ENCODE assay signal across 6 cellular contexts in genomic region chr12:55818140-55818728, GRCh38. TPM values are rescaled to one million over a fixed set of nuclear protein-coding genes. Genes with fewer than 3 reads are reported as not detected.
DNase-seq lines count a peak whose midpoint lies in the region; ATAC-seq lines count a peak whose summit lies in the region.

No MANE protein-coding gene starts in this region.

- POLR2A ChIA-PET in naive thymus-derived CD4-positive, alpha-beta T cell (lab: Charles Lee), result interaction anchor here (0.6 to 10.9 kb wide), 31 partner anchors 9 to 907 kb away, joined by 3 to 243 read pairs (median 5); partner anchors contain the start of genes BLOC1S1, DGKA, DNAJC14 and NACA

- H3K27me3 ChIP-seq in naive thymus-derived CD4-positive, alpha-beta T cell (ENCODE audit: control insufficient read depth in 2 of 2, insufficient read depth in 2 of 2, low read length in 2 of 2), result no peaks in the 10 kb centered on the region

- peaks cover 0 to 34% (median 20%) of the 10 kb centered on the region in 5 donors for H3K36me3 Mint-ChIP-seq in naive thymus-derived CD4-positive, alpha-beta T cell

- H3K9me3 ChIP-seq in naive thymus-derived CD4-positive, alpha-beta T cell (ENCODE audit: control insufficient read depth in 2 of 3, low read length in 3 of 3), result no peaks in the 10 kb centered on the region

- H3K4me3 Mint-ChIP-seq in naive thymus-derived CD4-positive, alpha-beta T cell, result no peak overlapping the region

- peak; percentile 34 for ATAC-seq in GM18502 (IDR thresholded peaks at IDR 0.05; ENCODE audit: poor library complexity, unreplicated experiment)
- ATAC-seq in HG03039 (IDR thresholded peaks at IDR 0.05; ENCODE audit: unreplicated experiment), result peak; percentile 18
- ATAC-seq in naive thymus-derived CD4-positive, alpha-beta T cell, result peak; percentile 59

- no peaks in the 10 kb centered on the region for H3K27me3 Mint-ChIP-seq in naive thymus-derived CD4-positive, alpha-beta T cell

- no peak overlapping the region for H3K27ac Mint-ChIP-seq in naive thymus-derived CD4-positive, alpha-beta T cell

- peaks cover 25 to 43% (median 34%) of the 10 kb centered on the region in 7 donors for H3K4me1 Mint-ChIP-seq in naive thymus-derived CD4-positive, alpha-beta T cell

- H3K36me3 ChIP-seq in naive thymus-derived CD4-positive, alpha-beta T cell (ENCODE audit: control insufficient read depth in 2 of 3, insufficient read depth in 3 of 3, low read length in 3 of 3), result peaks cover 7 to 46% (median 29%) of the 10 kb centered on the region in 3 experiments

- H3K4me1 ChIP-seq in naive thymus-derived CD4-positive, alpha-beta T cell (ENCODE audit: control insufficient read depth in 2 of 2, insufficient read depth in 2 of 2, low read length in 2 of 2), result peaks cover 22 to 40% of the 10 kb centered on the region in 2 donors

- peak overlapping the region; percentile 74 for H3K4me3 ChIP-seq in naive thymus-derived CD4-positive, alpha-beta T cell (ENCODE audit: low read length)

- CTCF ChIA-PET in naive thymus-derived CD4-positive, alpha-beta T cell (lab: Charles Lee), result interaction anchor here (0.6 to 6.0 kb wide), 11 partner anchors 9 to 156 kb away, joined by 4 to 43 read pairs (median 7); partner anchors contain the start of gene DNAJC14

- H3K27ac ChIP-seq in angular gyrus (ENCODE audit: low read depth, low read length), result peak overlapping the region; percentile 47
- H3K27ac ChIP-seq in naive thymus-derived CD4-positive, alpha-beta T cell (ENCODE audit: low read depth, low read length), result peak overlapping the region; percentile 73

- DNase-seq in naive thymus-derived CD4-positive, alpha-beta T cell, result no peak
- DNase-seq in NCI-H1048 (lab: John Stamatoyannopoulos, UW) (no peak), GDM1 (lab: John Stamatoyannopoulos, UW) (no peak)

- intact Hi-C loops in naive thymus-derived CD4-positive, alpha-beta T cell (cut with micrococcal nuclease), result loop anchor here (1.0 to 5.0 kb wide), 4 partner anchors 80 to 1269 kb away; partner anchors contain the start of genes NAB2 (in 1 of the 2) and RPS26 (in 1 of the 2)

- H3K9me3 Mint-ChIP-seq in naive thymus-derived CD4-positive, alpha-beta T cell, result peaks cover 0 to 2% (median 0%) of the 10 kb centered on the region in 11 donors

RNA-seq across cellular contexts. Expression of gene ORMDL2, which starts 0.4 kb away (rescaled TPM):
- total RNA-seq in naive thymus-derived CD4-positive, alpha-beta T cell, result 10 to 100 TPM; 12.3 to 67.3 (median 40.5) TPM
- polyA plus RNA-seq in naive thymus-derived CD4-positive, alpha-beta T cell, result 100 to 1,000 TPM in 1 of 2 donors, 10 to 100 TPM in 1; 96.0 to 107 TPM

RNA-seq across cellular contexts. Expression of gene SARNP, which starts 0.7 kb away (rescaled TPM):
- total RNA-seq in naive thymus-derived CD4-positive, alpha-beta T cell, result 10 to 100 TPM; 28.0 to 73.0 (median 41.7) TPM
- 100 to 1,000 TPM in 1 of 2 donors, 10 to 100 TPM in 1; 89.7 to 115 TPM for polyA plus RNA-seq in naive thymus-derived CD4-positive, alpha-beta T cell

RNA-seq across cellular contexts. Expression of gene DNAJC14, which starts 11.2 kb away (rescaled TPM):
- 10 to 100 TPM; 20.3 to 36.1 (median 35.9) TPM for total RNA-seq in naive thymus-derived CD4-positive, alpha-beta T cell
- 10 to 100 TPM; 31.9 to 50.4 TPM for polyA plus RNA-seq in naive thymus-derived CD4-positive, alpha-beta T cell

RNA-seq across cellular contexts. Expression of gene MMP19, which starts 24.5 kb away (rescaled TPM):
- under 1 TPM in 4 of 5 experiments, not detected in 1; 0.24 to 0.84 (median 0.54) TPM for total RNA-seq in naive thymus-derived CD4-positive, alpha-beta T cell
- not detected for polyA plus RNA-seq in naive thymus-derived CD4-positive, alpha-beta T cell
